ENCODE assay signal across 9 cellular contexts in genomic region chr6:127421164-127421563, GRCh38. TPM values are rescaled to one million over a fixed set of nuclear protein-coding genes. Genes with fewer than 3 reads are reported as not detected.
A peak's percentile ranks its signal among the peaks of the same experiment; 100 is the strongest.
DNase-seq lines count a peak whose midpoint lies in the region; ATAC-seq, FAIRE-seq and TF ChIP-seq lines count a peak whose summit lies in the region.
"Not testable (repeated sequence)": the region's sequence is repeated elsewhere in the genome, so short reads cannot be mapped to it uniquely, and the experiment has no call there.
"Had no signal": no experiment of that assay in that cellular context is flagged by ENCODE, and none has a peak within 500 bp of the region (broad histone marks: within the 10 kb centered on the region; RNA-seq: fewer than 3 reads in every experiment).

No MANE protein-coding gene starts in this region.

- H3K4me2 ChIP-seq in A549 (peak overlapping the region; percentile 53; the same call in 2 of the 3 replicates), HCT116 (ENCODE audit: low read length) (peak overlapping the region; percentile 51; the same call in 1 of the 2 replicates), skeletal muscle satellite cell (ENCODE audit: low read length) (peak overlapping the region; percentile 77)

- in situ Hi-C loops in brain microvascular endothelial cell (cut with HindIII; ENCODE audit: low pct_ligation_motif_present, low sequenced_read_pairs), result not testable (repeated sequence)

- not testable (repeated sequence) for TF ChIP-seq POLR2A in A549 (IDR thresholded peaks at IDR 0.05; ENCODE audit: low read length); HCT116 (IDR thresholded peaks at IDR 0.05; ENCODE audit: borderline replicate concordance, extremely low read depth, insufficient read depth, insufficient read length)

- WGBS in A549 (ENCODE audit: missing lambda C conversion rate), result 54% methylated on average over 3 of the region's 3 CpGs

- not testable (repeated sequence) for BruUV-seq in HCT116 (replicated peaks; lab: Mats Ljungman, UMichigan)

- H3K9ac ChIP-seq in HCT116 (ENCODE audit: low read length); muscle layer of colon (ENCODE audit: low read length): not testable (repeated sequence)
- H3K9ac ChIP-seq in skeletal muscle satellite cell (ENCODE audit: low read depth, low read length), result peak overlapping the region; percentile 13

- not testable (repeated sequence) for H3K79me2 ChIP-seq in HCT116 (ENCODE audit: insufficient read depth, low read length)

- DNase-seq in A549 (ENCODE audit: low read depth in 1 of 2, low spot score in 1 of 2); HCT116 (ENCODE audit: low read depth, low spot score); activated CD4-positive, alpha-beta T cell treated with anti-CD3 and anti-CD28 coated beads, Interleukin-2, amount 10 ng/mL, durations not matched to agents 24 days and 14 days; brain microvascular endothelial cell; epithelial cell of prostate (ENCODE audit: low read depth, low spot score): not testable (repeated sequence)

- ATAC-seq in A549, HCT116: not testable (repeated sequence)

- H3K9me3 Mint-ChIP-seq in activated CD4-positive, alpha-beta T cell treated with anti-CD3 and anti-CD28 coated beads, Interleukin-2, amount 10 ng/mL, durations not matched to agents 24 days and 14 days; activated naive CD8-positive, alpha-beta T cell (ENCODE audit: low read depth): not testable (repeated sequence)

- H3K36me3 Mint-ChIP-seq in activated CD4-positive, alpha-beta T cell treated with anti-CD3 and anti-CD28 coated beads, Interleukin-2, amount 10 ng/mL, durations not matched to agents 24 days and 14 days (ENCODE audit: low read depth); activated naive CD8-positive, alpha-beta T cell: not testable (repeated sequence)

- RAD21 ChIA-PET in HCT116 (lab: Charles Lee; ENCODE audit: low non-redundant PET in 1 of 2, low total read pairs in 2 of 2, uncharacterized antibody in 2 of 2, unreplicated experiment in 2 of 2), result not testable (repeated sequence)

- not testable (repeated sequence) for TF ChIP-seq EP300 in A549 (IDR thresholded peaks at IDR 0.05)

- FAIRE-seq in A549 (lab: Jason Lieb, UNC), result not testable (repeated sequence)

- not testable (repeated sequence) for H3K4me3 ChIP-seq in A549; HCT116 (replicated peaks in 1 of 2; ENCODE audit: low read depth in 1 of 2, low read length in 2 of 2); brain microvascular endothelial cell (ENCODE audit: low read depth, low read length); muscle layer of colon (ENCODE audit: low read depth in 1 of 2, low read length in 2 of 2); skeletal muscle satellite cell (ENCODE audit: low read length)

- H3K9me2 ChIP-seq in HCT116 (ENCODE audit: insufficient read depth), result not testable (repeated sequence)

- H4K20me1 ChIP-seq in HCT116 (ENCODE audit: insufficient read depth), result not testable (repeated sequence)

- H3K27me3 ChIP-seq in HCT116 (ENCODE audit: insufficient read depth, low read length); brain microvascular endothelial cell (replicated peaks); muscle layer of colon (ENCODE audit: control insufficient read depth in 1 of 2, insufficient read depth in 2 of 2, low read length in 2 of 2); skeletal muscle satellite cell (ENCODE audit: control insufficient read depth, insufficient read depth, low read length): not testable (repeated sequence)

- CTCF ChIA-PET in A549 (lab: Yijun Ruan, JAX), result interaction anchor here (0.6 to 2.0 kb wide), 10 partner anchors 11 to 138 kb away, joined by 3 to 16 read pairs (median 3); no protein-coding TSS in a partner anchor
- CTCF ChIA-PET in HCT116 (lab: Charles Lee), result not testable (repeated sequence)

- TF ChIP-seq CTCF in A549 (IDR thresholded peaks at IDR 0.05); HCT116 (IDR thresholded peaks at IDR 0.05 in 2 of 3, conservative IDR thresholded peaks at IDR 0.05 in 1 of 3; ENCODE audit: borderline replicate concordance in 1 of 3, insufficient read depth in 1 of 3, low read depth in 2 of 3, low read length in 2 of 3); brain microvascular endothelial cell (IDR thresholded peaks at IDR 0.05; ENCODE audit: low read depth, low read length, missing control alignments): not testable (repeated sequence)

- intact Hi-C loops in HCT116 (cut with micrococcal nuclease), result not testable (repeated sequence)
- intact Hi-C loops in activated CD4-positive, alpha-beta T cell treated with anti-CD3 and anti-CD28 coated beads, Interleukin-2, amount 10 ng/mL, durations not matched to agents 24 days and 14 days (cut with micrococcal nuclease), result loop anchor here (2.0 kb wide), 1 partner anchor 96 kb away; no protein-coding TSS in a partner anchor

- H3K4me1 Mint-ChIP-seq in activated CD4-positive, alpha-beta T cell treated with anti-CD3 and anti-CD28 coated beads, Interleukin-2, amount 10 ng/mL, durations not matched to agents 24 days and 14 days, result peaks cover 12% of the 10 kb centered on the region
- H3K4me1 Mint-ChIP-seq in activated naive CD8-positive, alpha-beta T cell (ENCODE audit: low read depth), result peaks cover 20% of the 10 kb centered on the region

- peak overlapping the region; percentile 51 for H3K4me3 Mint-ChIP-seq in activated CD4-positive, alpha-beta T cell treated with anti-CD3 and anti-CD28 coated beads, Interleukin-2, amount 10 ng/mL, durations not matched to agents 24 days and 14 days
- peak overlapping the region; percentile 73 for H3K4me3 Mint-ChIP-seq in activated naive CD8-positive, alpha-beta T cell

- peak overlapping the region; percentile 47 for H2AFZ ChIP-seq in HCT116 (ENCODE audit: low read depth, low read length, poor library complexity, severe bottlenecking)

- H3K27ac Mint-ChIP-seq in activated CD4-positive, alpha-beta T cell treated with anti-CD3 and anti-CD28 coated beads, Interleukin-2, amount 10 ng/mL, durations not matched to agents 24 days and 14 days, result peak overlapping the region; percentile 86
- peak overlapping the region; percentile 95 for H3K27ac Mint-ChIP-seq in activated naive CD8-positive, alpha-beta T cell

- not testable (repeated sequence) for H3K9me3 ChIP-seq in A549; HCT116 (ENCODE audit: control insufficient read depth in 1 of 2, insufficient read depth in 1 of 2, low read depth in 1 of 2, low read length in 2 of 2); muscle layer of colon (ENCODE audit: low read length); skeletal muscle satellite cell (replicated peaks; ENCODE audit: low read length)

- TF ChIP-seq RAD21 in A549 (conservative IDR thresholded peaks at IDR 0.05 in 1 of 2, IDR thresholded peaks at IDR 0.05 in 1 of 2); HCT116 (IDR thresholded peaks at IDR 0.05; ENCODE audit: low read depth): not testable (repeated sequence)

- peaks cover 14% of the 10 kb centered on the region for H3K4me1 ChIP-seq in A549
- peaks cover 0 to 14% of the 10 kb centered on the region in 2 experiments; a peak in 2 of 4 replicates for H3K4me1 ChIP-seq in HCT116 (ENCODE audit: control insufficient read depth in 1 of 2, insufficient read depth in 2 of 2, low read length in 2 of 2)
- H3K4me1 ChIP-seq in muscle layer of colon (ENCODE audit: insufficient read depth, low read length), result peaks cover 22% of the 10 kb centered on the region
- H3K4me1 ChIP-seq in skeletal muscle satellite cell (ENCODE audit: control insufficient read depth, insufficient read depth, low read length), result peaks cover 24% of the 10 kb centered on the region

- not testable (repeated sequence) for H3K27me3 Mint-ChIP-seq in activated CD4-positive, alpha-beta T cell treated with anti-CD3 and anti-CD28 coated beads, Interleukin-2, amount 10 ng/mL, durations not matched to agents 24 days and 14 days; activated naive CD8-positive, alpha-beta T cell

- not testable (repeated sequence) for H3K36me3 ChIP-seq in HCT116 (ENCODE audit: control insufficient read depth in 1 of 2, insufficient read depth in 2 of 2, low read length in 2 of 2); brain microvascular endothelial cell (replicated peaks); muscle layer of colon (ENCODE audit: insufficient read depth, low read length); skeletal muscle satellite cell (ENCODE audit: insufficient read depth, low read length)

- peak overlapping the region in 1 of 2 experiments; percentile 38; a peak in 3 of 6 replicates for H3K27ac ChIP-seq in A549
- not testable (repeated sequence) for H3K27ac ChIP-seq in HCT116 (ENCODE audit: low read depth, low read length)
- H3K27ac ChIP-seq in brain microvascular endothelial cell, result peak overlapping the region; percentile 69
- H3K27ac ChIP-seq in epithelial cell of prostate, result peak overlapping the region; percentile 43
- H3K27ac ChIP-seq in muscle layer of colon (ENCODE audit: low read depth, low read length), result peak overlapping the region; percentile 35

- POLR2A ChIA-PET in A549 (lab: Yijun Ruan, JAX); HCT116 (lab: Charles Lee): not testable (repeated sequence)

RNA-seq across cellular contexts. Expression of gene KIAA0408, which starts 38.0 kb away (rescaled TPM):
- polyA plus RNA-seq in A549 (2011; rRNA removed) (10.9 and 11.8 TPM in 2 replicates), A549 (2017; fragmentation: RNase III; extraction: RNeasy Plus Mini Kit Qiagen cat#74134 plus additional on column Dnase treatment) (2.7 to 3.0 TPM (median 2.9 TPM) in 3 replicates)
- 1.6 and 1.9 TPM in 2 replicates for polyA plus RNA-seq in A549 (2012; cell fraction: cytosol; rRNA removed)
- polyA plus RNA-seq in A549 (2012; cell fraction: nucleus; rRNA removed), result 2.1 and 4.3 TPM in 2 replicates
- polyA minus RNA-seq in A549 (2011; rRNA and poly(A)+ RNA removed), result 2.7 and 3.3 TPM in 2 replicates
- 0.25 TPM for total RNA-seq in HCT116 (2021; ENCODE audit: unreplicated experiment)
- 0.05 TPM in 1 of 2 replicates, not detected in the other for polyA plus RNA-seq in HCT116 (2012)
- total RNA-seq in activated CD4-positive, alpha-beta T cell treated with anti-CD3 and anti-CD28 coated beads, Interleukin-2, amount 10 ng/mL, durations not matched to agents 24 days and 14 days, result 8.2 and 8.7 TPM in 2 replicates
- 2.0 TPM in 2 replicates for total RNA-seq in skeletal muscle satellite cell (2012; rRNA removed)
- total RNA-seq: PC-9 had no signal
